Comparison of ENCODE assay signal across 15 cellular contexts in genomic region chr7:129210989-129211312, GRCh38. TPM values are rescaled to one million over a fixed set of nuclear protein-coding genes. Genes with fewer than 3 reads are reported as not detected.
DNase-seq lines count a peak whose midpoint lies in the region; ATAC-seq, FAIRE-seq and TF ChIP-seq lines count a peak whose summit lies in the region.
"Had no signal": no experiment of that assay in that cellular context is flagged by ENCODE, and none has a peak within 500 bp of the region (broad histone marks: within the 10 kb centered on the region; RNA-seq: fewer than 3 reads in every experiment).

No MANE protein-coding gene starts in this region.

- RAD21 ChIA-PET in GM12878 (lab: Charles Lee; ENCODE audit: unreplicated experiment): interaction anchor here (0.6 to 7.3 kb wide), 14 partner anchors 25 to 784 kb away, joined by 3 to 67 read pairs (median 5); no protein-coding TSS in a partner anchor

- no peak for TF ChIP-seq RAD21 in HepG2 (CRISPR knock-in tag; IDR thresholded peaks at IDR 0.05)
- no peak for TF ChIP-seq RAD21 in GM12878 (IDR thresholded peaks at IDR 0.05; ENCODE audit: insufficient read depth, low read depth, low read length)

- BruUV-seq in HepG2 (replicated peaks; lab: Mats Ljungman, UMichigan): no TSS peak
- no TSS peak for BruUV-seq in GM12878 (replicated peaks; lab: Mats Ljungman, UMichigan)

- H3K36me3 ChIP-seq in HepG2 (replicated peaks in 1 of 2; ENCODE audit: control insufficient read depth in 1 of 2, insufficient read depth in 2 of 2, low read length in 2 of 2) (peaks cover 20 to 39% of the 10 kb centered on the region in 2 experiments; a peak in 4 of 5 replicates), right lobe of liver (peaks cover 0 to 6% (median 3%) of the 10 kb centered on the region in 4 donors), GM12878 (ENCODE audit: control insufficient read depth in 2 of 2, insufficient read depth in 2 of 2, low read length in 1 of 2) (peaks cover 0 to 3% of the 10 kb centered on the region in 2 experiments; a peak in 1 of 4 replicates), left lung (no peaks in the 10 kb centered on the region)
- H3K36me3 ChIP-seq in naive thymus-derived CD4-positive, alpha-beta T cell (ENCODE audit: control insufficient read depth in 2 of 3, insufficient read depth in 3 of 3, low read length in 3 of 3): no peaks in the 10 kb centered on the region
- H3K36me3 ChIP-seq: Peyer's patch had no signal

- no peak for ATAC-seq in HepG2
- no peak for ATAC-seq in right lobe of liver
- no peak for ATAC-seq in GM12878
- peak; percentile 10 for ATAC-seq in left lung
- no peak for ATAC-seq in CD4-positive, alpha-beta T cell (ENCODE audit: poor library complexity)
- ATAC-seq in naive thymus-derived CD4-positive, alpha-beta T cell: no peak

- intact Hi-C loops in HepG2 (cut with micrococcal nuclease; ENCODE audit: unreplicated experiment): loop anchor here (1.0 kb wide), 1 partner anchor 47 kb away; no protein-coding TSS in a partner anchor
- intact Hi-C loops in right lobe of liver (cut with DNase I): loop anchor here (5.0 to 10.0 kb wide), 2 partner anchors 49 to 84 kb away; no protein-coding TSS in a partner anchor
- intact Hi-C loops in GM12878 (cut with micrococcal nuclease; ENCODE audit: unreplicated experiment): loop anchor here (1.0 to 10.0 kb wide), 4 partner anchors 48 to 307 kb away; no protein-coding TSS in a partner anchor
- intact Hi-C loops in left lung (cut with DNase I): loop anchor here in 1 of 2 donors (5.0 kb wide), 1 partner anchor 49 kb away; no protein-coding TSS in a partner anchor
- intact Hi-C loops in CD4-positive, alpha-beta T cell (cut with DNase I, micrococcal nuclease): loop anchor here in 1 of 2 experiments (1.0 to 5.0 kb wide), 2 partner anchors 47 to 309 kb away; no protein-coding TSS in a partner anchor
- intact Hi-C loops in naive thymus-derived CD4-positive, alpha-beta T cell (cut with micrococcal nuclease): loop anchor here (1.0 kb wide), 2 partner anchors 47 to 120 kb away; no protein-coding TSS in a partner anchor

- H3K4me3 ChIP-seq in HepG2 (replicated peaks in 1 of 3; ENCODE audit: insufficient read depth in 1 of 3, low read depth in 2 of 3, low read length in 3 of 3) (no peak overlapping the region), right lobe of liver (no peak overlapping the region), GM12878 (no peak overlapping the region), left lung (no peak overlapping the region)
- no peak overlapping the region for H3K4me3 ChIP-seq in naive thymus-derived CD4-positive, alpha-beta T cell (ENCODE audit: low read length)
- H3K4me3 ChIP-seq: Peyer's patch had no signal

- no peak overlapping the region for H3K27ac Mint-ChIP-seq in CD4-positive, alpha-beta T cell
- no peak overlapping the region for H3K27ac Mint-ChIP-seq in naive thymus-derived CD4-positive, alpha-beta T cell

- no peak for FAIRE-seq in HepG2 (lab: Jason Lieb, UNC)
- FAIRE-seq in GM12878 (lab: Jason Lieb, UNC): no peak
- FAIRE-seq: A204.1, H54 had no signal

- H2AFZ ChIP-seq in HepG2 (ENCODE audit: low read length): no peak overlapping the region
- H2AFZ ChIP-seq in GM12878 (ENCODE audit: control insufficient read depth, low read depth, low read length): no peak overlapping the region

- H3K27me3 Mint-ChIP-seq in CD4-positive, alpha-beta T cell: no peaks in the 10 kb centered on the region
- H3K27me3 Mint-ChIP-seq in naive thymus-derived CD4-positive, alpha-beta T cell: peaks cover 0 to 6% (median 3%) of the 10 kb centered on the region in 5 donors

- H3K4me3 Mint-ChIP-seq in CD4-positive, alpha-beta T cell: no peak overlapping the region
- H3K4me3 Mint-ChIP-seq in naive thymus-derived CD4-positive, alpha-beta T cell: no peak overlapping the region
- H3K4me3 Mint-ChIP-seq: CD8-positive, alpha-beta memory T cell had no signal

- 98% methylated on average over 14 of the region's 14 CpGs for WGBS in HepG2 (ENCODE audit: low lambda C conversion rate)
- 97% methylated on average over 5 of the region's 14 CpGs for WGBS in right lobe of liver (ENCODE audit: insufficient coverage, low coverage, low lambda C conversion rate, missing lambda C conversion rate)
- WGBS in GM12878 (ENCODE audit: insufficient coverage, insufficient replicate concordance, low lambda C conversion rate, missing lambda C conversion rate): 76% methylated on average over 14 of the region's 14 CpGs

- H3K36me3 Mint-ChIP-seq in CD4-positive, alpha-beta T cell (ENCODE audit: low read depth): no peaks in the 10 kb centered on the region
- H3K36me3 Mint-ChIP-seq in naive thymus-derived CD4-positive, alpha-beta T cell: no peaks in the 10 kb centered on the region
- H3K36me3 Mint-ChIP-seq: CD8-positive, alpha-beta memory T cell had no signal

- H3K79me2 ChIP-seq in HepG2 (ENCODE audit: insufficient read depth, low read length) (no peaks in the 10 kb centered on the region), GM12878 (ENCODE audit: control insufficient read depth, insufficient read depth, low read length) (no peaks in the 10 kb centered on the region)

- no peaks in the 10 kb centered on the region for H3K4me1 Mint-ChIP-seq in CD4-positive, alpha-beta T cell (ENCODE audit: low read depth)
- peaks cover 0 to 2% (median 0%) of the 10 kb centered on the region in 7 donors for H3K4me1 Mint-ChIP-seq in naive thymus-derived CD4-positive, alpha-beta T cell

- POLR2A ChIA-PET in HepG2 (lab: Yijun Ruan, JAX): no interaction called here
- POLR2A ChIA-PET in GM12878 (lab: Charles Lee): no interaction called here
- POLR2A ChIA-PET in CD4-positive, alpha-beta T cell (lab: Charles Lee): no interaction called here
- POLR2A ChIA-PET in naive thymus-derived CD4-positive, alpha-beta T cell (lab: Charles Lee): no interaction called here

- no peak for DNase-seq in HepG2 (ENCODE audit: low spot score)
- DNase-seq in right lobe of liver: no peak
- no peak for DNase-seq in GM12878 (ENCODE audit: low read depth, low spot score)
- no peak for DNase-seq in left lung
- DNase-seq in AG20443 (ENCODE audit: low spot score): no peak
- DNase-seq in CD4-positive, alpha-beta T cell: no peak
- no peak for DNase-seq in naive thymus-derived CD4-positive, alpha-beta T cell
- DNase-seq: NCI-H2081 treated with DMSO at 0.1 percent for 48 hours had no signal

- CTCF ChIA-PET in HepG2 (lab: Yijun Ruan, JAX; ENCODE audit: low intra/inter-chr PET ratio, low total read pairs): interaction anchor here (5.1 kb wide), 1 partner anchor 47 kb away, joined by 50 read pairs; no protein-coding TSS in a partner anchor
- CTCF ChIA-PET in GM12878 (lab: Yijun Ruan, JAX): interaction anchor here (0.6 to 9.6 kb wide), 25 partner anchors 20 to 784 kb away, joined by 3 to 109 read pairs (median 4); no protein-coding TSS in a partner anchor
- CTCF ChIA-PET in CD4-positive, alpha-beta T cell (lab: Charles Lee): interaction anchor here (0.9 to 1.3 kb wide), 2 partner anchors 15 to 28 kb away, joined by 3 to 4 read pairs; no protein-coding TSS in a partner anchor
- CTCF ChIA-PET in naive thymus-derived CD4-positive, alpha-beta T cell (lab: Charles Lee): interaction anchor here (0.7 to 2.5 kb wide), 2 partner anchors 46 to 119 kb away, joined by 3 to 14 read pairs; no protein-coding TSS in a partner anchor

- SMC1A ChIA-PET in GM12878 (lab: Charles Lee; ENCODE audit: uncharacterized antibody, unreplicated experiment): interaction anchor here (0.6 to 5.8 kb wide), 17 partner anchors 11 to 582 kb away, joined by 3 to 70 read pairs (median 4); partner anchors contain the start of genes ATP6V1F and TSPAN33

- no peak overlapping the region for H3K9ac ChIP-seq in HepG2 (ENCODE audit: insufficient read depth, low read depth, low read length)
- no peak overlapping the region for H3K9ac ChIP-seq in GM12878 (ENCODE audit: control insufficient read depth, insufficient read depth, low read length)
- H3K9ac ChIP-seq: SK-N-SH had no signal

- H3K27me3 ChIP-seq in HepG2 (ENCODE audit: control insufficient read depth in 1 of 2, insufficient read depth in 2 of 2, low read length in 2 of 2) (no peaks in the 10 kb centered on the region), right lobe of liver (no peaks in the 10 kb centered on the region), GM12878 (replicated peaks in 1 of 2; ENCODE audit: control insufficient read depth in 2 of 2, insufficient read depth in 2 of 2, low read length in 1 of 2) (no peaks in the 10 kb centered on the region), left lung (peaks cover 0 to 16% of the 10 kb centered on the region in 2 donors)
- H3K27me3 ChIP-seq in CD4-positive, alpha-beta T cell (ENCODE audit: control insufficient read depth, insufficient read depth, low read length): no peaks in the 10 kb centered on the region
- no peaks in the 10 kb centered on the region for H3K27me3 ChIP-seq in naive thymus-derived CD4-positive, alpha-beta T cell (ENCODE audit: control insufficient read depth in 2 of 2, insufficient read depth in 2 of 2, low read length in 2 of 2)
- H3K27me3 ChIP-seq: Peyer's patch had no signal

- H3K9me3 ChIP-seq in HepG2 (ENCODE audit: low read length) (no peaks in the 10 kb centered on the region), right lobe of liver (no peaks in the 10 kb centered on the region), GM12878 (replicated peaks; ENCODE audit: control insufficient read depth, insufficient read depth, low read length) (no peaks in the 10 kb centered on the region), left lung (no peaks in the 10 kb centered on the region)
- no peaks in the 10 kb centered on the region for H3K9me3 ChIP-seq in CD4-positive, alpha-beta T cell (ENCODE audit: control insufficient read depth, low read length)
- no peaks in the 10 kb centered on the region for H3K9me3 ChIP-seq in naive thymus-derived CD4-positive, alpha-beta T cell (ENCODE audit: control insufficient read depth in 2 of 3, low read length in 3 of 3)
- H3K9me3 ChIP-seq: Peyer's patch, SK-N-SH had no signal

- TF ChIP-seq POLR2A in HepG2 (IDR thresholded peaks at IDR 0.05; ENCODE audit: insufficient read depth in 1 of 2, low read depth in 2 of 2, low read length in 2 of 2) (no peak), right lobe of liver (IDR thresholded peaks at IDR 0.05) (no peak), GM12878 (IDR thresholded peaks at IDR 0.05; ENCODE audit: low read depth, low read length) (no peak)

- H3K9me3 Mint-ChIP-seq in CD4-positive, alpha-beta T cell: no peaks in the 10 kb centered on the region
- H3K9me3 Mint-ChIP-seq in naive thymus-derived CD4-positive, alpha-beta T cell: peaks cover 0 to 3% (median 0%) of the 10 kb centered on the region in 11 donors

- H4K20me1 ChIP-seq in HepG2 (ENCODE audit: insufficient read depth, low read length) (no peaks in the 10 kb centered on the region; the same call in 1 of the 2 replicates), GM12878 (ENCODE audit: control insufficient read depth, insufficient read depth) (no peaks in the 10 kb centered on the region)

- H3K27ac ChIP-seq in HepG2 (ENCODE audit: extremely low read length, insufficient read depth, low read length) (no peak overlapping the region), right lobe of liver (no peak overlapping the region), GM12878 (ENCODE audit: control insufficient read depth, insufficient read depth) (no peak overlapping the region), left lung (no peak overlapping the region)
- H3K27ac ChIP-seq in CD4-positive, alpha-beta T cell (ENCODE audit: low read depth, low read length): no peak overlapping the region
- no peak overlapping the region for H3K27ac ChIP-seq in naive thymus-derived CD4-positive, alpha-beta T cell (ENCODE audit: low read depth, low read length)
- H3K27ac ChIP-seq: C4-2B, Peyer's patch had no signal

- TF ChIP-seq EP300 in HepG2 (IDR thresholded peaks at IDR 0.05; ENCODE audit: low read depth in 2 of 2, low read length in 2 of 2): no peak
- no peak for TF ChIP-seq EP300 in HepG2 (CRISPR knock-in tag; IDR thresholded peaks at IDR 0.05; ENCODE audit: borderline replicate concordance)
- no peak for TF ChIP-seq EP300 in GM12878 (IDR thresholded peaks at IDR 0.05; ENCODE audit: borderline replicate concordance in 1 of 2, control insufficient read depth in 1 of 2, low read depth in 2 of 2, low read length in 2 of 2)

- in situ Hi-C loops in HepG2 (cut with HindIII; ENCODE audit: extremely low pct_ligation_motif_present, low pct_unique_long_range_greater_than_20kb) (loop anchor here (5.0 kb wide), 1 partner anchor 49 kb away; no protein-coding TSS in a partner anchor), GM12878 (cut with MboI) (loop anchor here (5.0 kb wide), 1 partner anchor 304 kb away; no protein-coding TSS in a partner anchor)

- H3K4me1 ChIP-seq in HepG2 (ENCODE audit: insufficient read depth, low read length) (peaks cover 10% of the 10 kb centered on the region), right lobe of liver (peaks cover 0 to 15% (median 5%) of the 10 kb centered on the region in 4 donors), GM12878 (ENCODE audit: control insufficient read depth, insufficient read depth, low read length) (no peaks in the 10 kb centered on the region), left lung (no peaks in the 10 kb centered on the region)
- no peaks in the 10 kb centered on the region for H3K4me1 ChIP-seq in naive thymus-derived CD4-positive, alpha-beta T cell (ENCODE audit: control insufficient read depth in 2 of 2, insufficient read depth in 2 of 2, low read length in 2 of 2)
- H3K4me1 ChIP-seq: Peyer's patch had no signal

- no peak for TF ChIP-seq CTCF in HepG2 (CRISPR knock-in tag; IDR thresholded peaks at IDR 0.05)
- no peak for TF ChIP-seq CTCF in right lobe of liver (IDR thresholded peaks at IDR 0.05)
- TF ChIP-seq CTCF in GM12878 (IDR thresholded peaks at IDR 0.05 in 2 of 3, conservative IDR thresholded peaks at IDR 0.05 in 1 of 3; ENCODE audit: control insufficient read depth in 2 of 3, extremely low read depth in 1 of 3, insufficient read depth in 1 of 3, low read depth in 3 of 3, low read length in 3 of 3): no peak
- no peak for TF ChIP-seq CTCF in left lung (IDR thresholded peaks at IDR 0.05)
- no peak for TF ChIP-seq CTCF in CD4-positive, alpha-beta T cell (IDR thresholded peaks at IDR 0.05)

- H3K4me2 ChIP-seq in HepG2 (ENCODE audit: low read depth, low read length): no peak overlapping the region
- H3K4me2 ChIP-seq in GM12878 (ENCODE audit: control insufficient read depth, insufficient read depth): no peak overlapping the region
- H3K4me2 ChIP-seq: SK-N-SH had no signal

RNA-seq across cellular contexts. Expression of gene AHCYL2, which starts 13.9 kb away (rescaled TPM):
- total RNA-seq in HepG2 (2016; rRNA removed; fragmentation: Illumina TruSeq; extraction: Trizol) (9.5 and 12.9 TPM in 2 replicates), right lobe of liver (1 to 10 TPM; 6.1 to 9.3 (median 8.0) TPM), GM12878 (2014; rRNA removed) (6.0 and 6.7 TPM in 2 replicates), GM12878 (2014; rRNA removed; fragmentation: Illumina TruSeq; extraction: Trizol) (4.7 and 5.5 TPM in 2 replicates), GM12878 (2021) (7.0 and 8.3 TPM in 2 replicates), left lung (100 to 1,000 TPM in 1 of 2 donors, 10 to 100 TPM in 1; 61.6 to 219 TPM)
- 4.4 and 6.0 TPM in 2 replicates for total RNA-seq in HepG2 (2016; cell fraction: cytosol; rRNA removed; fragmentation: Illumina TruSeq; extraction: Trizol; ENCODE audit: low read depth)
- 10.6 and 14.1 TPM in 2 replicates for total RNA-seq in HepG2 (2016; cell fraction: insoluble cytoplasmic fraction; rRNA removed; fragmentation: Illumina TruSeq; extraction: Trizol)
- total RNA-seq in HepG2 (2016; cell fraction: membrane; rRNA removed; fragmentation: Illumina TruSeq; extraction: Trizol): 4.9 and 5.6 TPM in 2 replicates
- total RNA-seq in HepG2 (2016; cell fraction: nucleus; rRNA removed; fragmentation: Illumina TruSeq; extraction: Trizol): 13.2 and 15.2 TPM in 2 replicates
- polyA plus RNA-seq in HepG2 (2011; rRNA removed) (12.5 and 14.7 TPM in 2 replicates), GM12878 (2011; rRNA removed) (29.1 and 31.4 TPM in 2 replicates), GM12878 (2014; fragmentation: Illumina TruSeq; extraction: Trizol) (7.7 and 9.8 TPM in 2 replicates), GM12878 (2014; fragmentation: Nextera tagmentation; extraction: Ambion mirVana) (1 to 10 TPM; 1.7 to 2.0 TPM), GM12878 (2014; rRNA removed) (5.0 and 6.1 TPM in 2 replicates), GM12878 (2016; fragmentation: Nextera tagmentation; extraction: Ambion mirVana) (1 to 10 TPM; 3.5 to 4.4 TPM)
- 7.5 and 10.5 TPM in 2 replicates for polyA plus RNA-seq in HepG2 (2011; cell fraction: cytosol; rRNA removed)
- 11.3 TPM in 2 replicates for polyA plus RNA-seq in HepG2 (2011; cell fraction: nucleus; rRNA removed)
- polyA plus RNA-seq in HepG2 (2012): 8.1 and 8.5 TPM in 2 replicates
- polyA plus RNA-seq in HepG2 (2016; cell fraction: cytosol; fragmentation: Illumina TruSeq; extraction: Trizol; ENCODE audit: low read depth): 1.0 and 1.3 TPM in 2 replicates
- 9.3 and 10.0 TPM in 2 replicates for polyA plus RNA-seq in HepG2 (2016; cell fraction: insoluble cytoplasmic fraction; fragmentation: Illumina TruSeq; extraction: Trizol; ENCODE audit: low read depth)
- polyA plus RNA-seq in HepG2 (2016; cell fraction: membrane; fragmentation: Illumina TruSeq; extraction: Trizol; ENCODE audit: low read depth): 2.6 TPM in 2 replicates
- 16.2 and 18.7 TPM in 2 replicates for polyA plus RNA-seq in HepG2 (2016; cell fraction: nucleus; fragmentation: Illumina TruSeq; extraction: Trizol; ENCODE audit: insufficient read depth, low read depth)
- polyA minus RNA-seq in HepG2 (2011; rRNA and poly(A)+ RNA removed; ENCODE audit: low replicate concordance): 30.7 and 36.9 TPM in 2 replicates
- 12.8 and 15.4 TPM in 2 replicates for polyA minus RNA-seq in HepG2 (2011; cell fraction: cytosol; rRNA and poly(A)+ RNA removed)
- polyA minus RNA-seq in HepG2 (2011; cell fraction: nucleus; rRNA and poly(A)+ RNA removed): 9.8 and 14.9 TPM in 2 replicates
- 19.4 and 28.2 TPM in 2 replicates for total RNA-seq in GM12878 (2013; cell fraction: nucleolus; rRNA removed)
- polyA plus RNA-seq in GM12878 (2011; ENCODE audit: low read depth): 2.7 TPM
- polyA plus RNA-seq in GM12878 (2011; cell fraction: cytosol; rRNA removed): 13.4 and 16.4 TPM in 2 replicates
- 23.3 and 25.6 TPM in 2 replicates for polyA plus RNA-seq in GM12878 (2011; cell fraction: nucleus; rRNA removed)
- 3.2 and 4.4 TPM in 2 replicates for polyA plus RNA-seq in GM12878 (2012)
- polyA minus RNA-seq in GM12878 (2011; rRNA and poly(A)+ RNA removed): 30.6 and 31.0 TPM in 2 replicates
- 8.3 and 9.8 TPM in 2 replicates for polyA minus RNA-seq in GM12878 (2011; cell fraction: cytosol; rRNA and poly(A)+ RNA removed)
- 13.5 and 15.2 TPM in 2 replicates for polyA minus RNA-seq in GM12878 (2011; cell fraction: nucleus; rRNA and poly(A)+ RNA removed)
- 1 to 10 TPM; 5.8 to 6.0 TPM for total RNA-seq in CD4-positive, alpha-beta T cell
- total RNA-seq in naive thymus-derived CD4-positive, alpha-beta T cell: 10 to 100 TPM; 14.4 to 22.2 (median 20.4) TPM
- 10 to 100 TPM in 1 of 2 donors, 1 to 10 TPM in 1; 8.6 to 13.1 TPM for polyA plus RNA-seq in naive thymus-derived CD4-positive, alpha-beta T cell

RNA-seq across cellular contexts. Expression of gene SMO, which starts 22.5 kb away (rescaled TPM):
- total RNA-seq in HepG2 (2016; rRNA removed; fragmentation: Illumina TruSeq; extraction: Trizol) (22.1 and 32.3 TPM in 2 replicates), right lobe of liver (10 to 100 TPM in 4 of 6 experiments, 1 to 10 TPM in 2; 6.4 to 21.2 (median 12.1) TPM), GM12878 (2014; rRNA removed) (7.8 and 8.2 TPM in 2 replicates), GM12878 (2014; rRNA removed; fragmentation: Illumina TruSeq; extraction: Trizol) (3.0 and 3.3 TPM in 2 replicates), GM12878 (2021) (9.6 and 11.2 TPM in 2 replicates), left lung (10 to 100 TPM in 1 of 2 donors, 1 to 10 TPM in 1; 5.1 to 14.7 TPM)
- total RNA-seq in HepG2 (2016; cell fraction: cytosol; rRNA removed; fragmentation: Illumina TruSeq; extraction: Trizol; ENCODE audit: low read depth): 72.0 and 77.5 TPM in 2 replicates
- total RNA-seq in HepG2 (2016; cell fraction: insoluble cytoplasmic fraction; rRNA removed; fragmentation: Illumina TruSeq; extraction: Trizol): 22.7 and 33.9 TPM in 2 replicates
- 37.3 and 38.5 TPM in 2 replicates for total RNA-seq in HepG2 (2016; cell fraction: membrane; rRNA removed; fragmentation: Illumina TruSeq; extraction: Trizol)
- total RNA-seq in HepG2 (2016; cell fraction: nucleus; rRNA removed; fragmentation: Illumina TruSeq; extraction: Trizol): 26.1 and 28.3 TPM in 2 replicates
- polyA plus RNA-seq in HepG2 (2011; rRNA removed) (23.8 and 30.7 TPM in 2 replicates), GM12878 (2011; rRNA removed) (0.91 and 1.5 TPM in 2 replicates), GM12878 (2014; fragmentation: Illumina TruSeq; extraction: Trizol) (3.2 and 4.6 TPM in 2 replicates), GM12878 (2014; fragmentation: Nextera tagmentation; extraction: Ambion mirVana) (under 1 TPM; 0.40 to 0.62 TPM), GM12878 (2014; rRNA removed) (8.2 and 8.3 TPM in 2 replicates), GM12878 (2016; fragmentation: Nextera tagmentation; extraction: Ambion mirVana) (1 to 10 TPM; 1.1 to 1.9 TPM)
- polyA plus RNA-seq in HepG2 (2011; cell fraction: cytosol; rRNA removed): 21.9 and 24.2 TPM in 2 replicates
- polyA plus RNA-seq in HepG2 (2011; cell fraction: nucleus; rRNA removed): 68.3 and 80.4 TPM in 2 replicates
- polyA plus RNA-seq in HepG2 (2012): 19.4 and 20.7 TPM in 2 replicates
- 4.1 and 4.4 TPM in 2 replicates for polyA plus RNA-seq in HepG2 (2016; cell fraction: cytosol; fragmentation: Illumina TruSeq; extraction: Trizol; ENCODE audit: low read depth)
- 22.5 and 25.2 TPM in 2 replicates for polyA plus RNA-seq in HepG2 (2016; cell fraction: insoluble cytoplasmic fraction; fragmentation: Illumina TruSeq; extraction: Trizol; ENCODE audit: low read depth)
- 14.8 and 15.2 TPM in 2 replicates for polyA plus RNA-seq in HepG2 (2016; cell fraction: membrane; fragmentation: Illumina TruSeq; extraction: Trizol; ENCODE audit: low read depth)
- polyA plus RNA-seq in HepG2 (2016; cell fraction: nucleus; fragmentation: Illumina TruSeq; extraction: Trizol; ENCODE audit: insufficient read depth, low read depth): 63.0 and 65.6 TPM in 2 replicates
- 0.07 and 139 TPM in 2 replicates for polyA minus RNA-seq in HepG2 (2011; rRNA and poly(A)+ RNA removed; ENCODE audit: low replicate concordance)
- 31.4 and 35.0 TPM in 2 replicates for polyA minus RNA-seq in HepG2 (2011; cell fraction: cytosol; rRNA and poly(A)+ RNA removed)
- polyA minus RNA-seq in HepG2 (2011; cell fraction: nucleus; rRNA and poly(A)+ RNA removed): 12.0 and 20.4 TPM in 2 replicates
- total RNA-seq in GM12878 (2013; cell fraction: nucleolus; rRNA removed): 7.3 and 7.8 TPM in 2 replicates
- polyA plus RNA-seq in GM12878 (2011; ENCODE audit: low read depth): 5.7 TPM
- polyA plus RNA-seq in GM12878 (2011; cell fraction: cytosol; rRNA removed): 2.2 and 2.4 TPM in 2 replicates
- polyA plus RNA-seq in GM12878 (2011; cell fraction: nucleus; rRNA removed): 5.9 and 8.6 TPM in 2 replicates
- polyA plus RNA-seq in GM12878 (2012): 12.4 and 13.1 TPM in 2 replicates
- polyA minus RNA-seq in GM12878 (2011; rRNA and poly(A)+ RNA removed): 3.5 and 7.3 TPM in 2 replicates
- 0.83 and 1.3 TPM in 2 replicates for polyA minus RNA-seq in GM12878 (2011; cell fraction: cytosol; rRNA and poly(A)+ RNA removed)
- polyA minus RNA-seq in GM12878 (2011; cell fraction: nucleus; rRNA and poly(A)+ RNA removed): 1.3 TPM in 2 replicates
- not detected for total RNA-seq in CD4-positive, alpha-beta T cell
- total RNA-seq in naive thymus-derived CD4-positive, alpha-beta T cell: under 1 TPM in 2 of 5 experiments, not detected in 3; 0.11 to 0.22 TPM
- not detected for polyA plus RNA-seq in naive thymus-derived CD4-positive, alpha-beta T cell
- total RNA-seq: HT-29 had no signal
- polyA plus RNA-seq: CD8-positive, alpha-beta memory T cell had no signal

Comparison
In these comparisons a context has a peak if more than half of its experiments do, and no peak if none do; other contexts are left out.
1. Of the 75 proteins assayed by ChIP-seq in both HepG2 and GM12878: peak only in HepG2: none; only in GM12878: IKZF1; in both: none; in neither: 74.